ENCODE assay signal across 9 cellular contexts in the genomic region with DNA sequence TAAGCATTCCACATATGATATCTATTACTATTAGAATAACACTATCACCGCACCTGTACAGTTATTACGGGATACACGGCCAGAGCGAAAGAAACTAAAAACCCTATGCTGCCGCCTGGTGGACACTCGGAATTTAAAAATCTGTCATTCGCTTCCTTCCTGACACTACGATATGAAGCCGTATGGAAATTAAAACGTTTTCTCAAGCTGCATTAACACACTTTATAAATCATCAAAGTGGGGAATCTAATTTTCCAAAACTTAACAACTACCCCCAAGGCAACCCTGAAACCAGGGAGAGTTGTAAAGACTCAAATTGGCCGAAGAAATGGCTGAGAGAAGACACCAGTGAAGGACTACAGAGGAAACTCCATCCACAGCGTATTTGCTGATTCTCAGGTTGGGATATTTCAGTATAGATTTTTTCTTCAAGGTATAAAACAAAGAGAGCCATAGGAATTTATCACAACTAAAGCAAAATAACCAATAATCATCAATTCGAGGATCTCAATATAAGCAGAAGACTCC. TPM values are rescaled to one million over a fixed set of nuclear protein-coding genes. Genes with fewer than 3 reads are reported as not detected.
DNase-seq lines count a peak whose midpoint lies in the region; ATAC-seq and TF ChIP-seq lines count a peak whose summit lies in the region.
"Had no signal": no experiment of that assay in that cellular context is flagged by ENCODE, and none has a peak within 500 bp of the region (broad histone marks: within the 10 kb centered on the region; RNA-seq: fewer than 3 reads in every experiment).

No MANE protein-coding gene starts in this region.

- H3K4me3 ChIP-seq in ascending aorta (peak overlapping the region; percentile 22 to 33), iPS-18a (ENCODE audit: low read length) (peak overlapping the region; percentile 28)

- H3K36me3 ChIP-seq in ascending aorta (no peaks in the 10 kb centered on the region), iPS-18a (ENCODE audit: control insufficient read depth, low read depth, low read length) (no peaks in the 10 kb centered on the region)

- ATAC-seq in HG03175 (IDR thresholded peaks at IDR 0.05; ENCODE audit: unreplicated experiment): no peak

- in situ Hi-C loops in G401 (cut with HindIII; ENCODE audit: low sequenced_read_pairs): no loop called here

- TF ChIP-seq CTCF in ascending aorta (IDR thresholded peaks at IDR 0.05): peak; percentile 39 to 59 (median 50)

- H3K27me3 ChIP-seq in ascending aorta: no peaks in the 10 kb centered on the region
- H3K27me3 ChIP-seq in iPS-18a (ENCODE audit: control insufficient read depth, insufficient read depth, low read length): no peaks in the 10 kb centered on the region

- H3K27ac ChIP-seq in ascending aorta (no peak overlapping the region), iPS-18a (ENCODE audit: low read length) (no peak overlapping the region)

- H3K4me1 ChIP-seq in ascending aorta (no peaks in the 10 kb centered on the region), iPS-18a (ENCODE audit: control insufficient read depth, low read depth, low read length) (no peaks in the 10 kb centered on the region)

- DNase-seq in G401 (ENCODE audit: low spot score): peak; percentile 63
- peak; percentile 20 for DNase-seq in HCEC 1CT
- peak; percentile 38 for DNase-seq in NCI-H1092 (lab: John Stamatoyannopoulos, UW)
- DNase-seq in T-helper 2 cell: peak in 4 of 5 experiments; percentile 5 to 54 (median 42)
- no peak for DNase-seq in ascending aorta (ENCODE audit: low spot score in 2 of 2)
- peak; percentile 25 to 68 for DNase-seq in stimulated activated CD4-positive, alpha-beta T cell treated with anti-CD3 and anti-CD28 coated beads, Interleukin-12 subunit alpha, Interleukin-12 subunit beta, amount 100 ng/mL, for 24 hours (ENCODE audit: low read depth in 2 of 2)

- intact Hi-C loops in ascending aorta (cut with DNase I): loop anchor here (10.0 kb wide), 1 partner anchor 468 kb away; no protein-coding TSS in a partner anchor

- no peaks in the 10 kb centered on the region for H3K9me3 ChIP-seq in ascending aorta
- H3K9me3 ChIP-seq in iPS-18a (ENCODE audit: control insufficient read depth, low read depth, low read length): no peaks in the 10 kb centered on the region

- no peak overlapping the region for H3K9ac ChIP-seq in iPS-18a (ENCODE audit: low read length)

RNA-seq across cellular contexts. Expression of gene CCDC73, which starts 1.4 kb away (rescaled TPM):
- total RNA-seq in G401 (2014; rRNA removed; shearing (Covaris generic)): not detected in 2 replicates
- not detected for total RNA-seq in ascending aorta
- total RNA-seq: mononuclear cell had no signal

RNA-seq across cellular contexts. Expression of gene PRRG4, which starts 36.7 kb away (rescaled TPM):
- total RNA-seq in G401 (2014; rRNA removed; shearing (Covaris generic)): under 0.01 and 0.51 TPM in 2 replicates
- total RNA-seq in ascending aorta: 3.0 TPM

Comparison
In these comparisons a context has a peak if more than half of its experiments do, and no peak if none do; other contexts are left out.
1. DNase-seq: peak in G401 (single experiment), HCEC 1CT (single experiment), NCI-H1092 (single experiment), T-helper 2 cell (4 of 5) and stimulated activated CD4-positive, alpha-beta T cell treated with anti-CD3 and anti-CD28 coated beads, Interleukin-12 subunit alpha, Interleukin-12 subunit beta, amount 100 ng/mL, for 24 hours (2 of 2); none in ascending aorta (0 of 2).